ENCODE assay signal across 21 cellular contexts in the genomic region with DNA sequence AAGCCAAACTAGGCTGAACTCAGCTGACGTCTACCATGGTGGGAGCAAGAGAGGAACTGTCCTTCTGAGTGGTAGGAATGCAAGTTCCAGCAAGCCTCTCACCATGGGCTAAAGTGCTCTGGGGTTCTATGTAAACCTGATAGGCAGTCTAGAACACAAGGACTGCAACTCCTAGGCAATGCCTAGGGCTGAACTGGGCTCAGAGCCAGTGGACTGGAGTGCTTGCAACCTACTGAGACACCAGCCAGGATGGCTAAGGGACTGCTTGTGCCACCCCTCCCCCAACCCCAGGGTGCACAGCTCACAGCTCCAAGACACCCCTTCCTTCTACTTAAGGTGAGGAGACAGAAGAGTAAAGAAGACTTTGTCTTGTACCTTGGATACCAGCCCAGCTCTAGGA.
"Had no signal": no experiment of that assay in that cellular context is flagged by ENCODE, and none has a peak within 500 bp of the region (broad histone marks: within the 10 kb centered on the region; RNA-seq: fewer than 3 reads in every experiment).

No MANE protein-coding gene starts in this region.

- DNase-seq: colonic mucosa; effector CD8-positive, alpha-beta T cell; gastrocnemius medialis; head of caudate nucleus; mesenchymal stem cell; mucosa of descending colon; naive B cell; psoas muscle; right cardiac atrium; sigmoid colon; stimulated activated CD4-positive, alpha-beta T cell treated with anti-CD3 and anti-CD28 coated beads, Interleukin-2, amount 100 ng/mL, for 24 hours; stimulated activated CD4-positive, alpha-beta T cell treated with anti-CD3 and anti-CD28 coated beads, Interleukin-4, amount 100 ng/mL, for 24 hours; stimulated activated naive CD4-positive, alpha-beta T cell treated with Interleukin-2 at 50 U/mL for 16 hours; substantia nigra; testis; tibial artery had no signal

- H3K9me3 ChIP-seq: colonic mucosa, gastrocnemius medialis, mucosa of descending colon, psoas muscle, sigmoid colon, testis, tibial artery had no signal

- H3K36me3 ChIP-seq: colonic mucosa, gastrocnemius medialis, sigmoid colon, tibial artery had no signal

- H3K27me3 ChIP-seq: colonic mucosa, gastrocnemius medialis, sigmoid colon, testis, tibial artery had no signal

- H3K27ac ChIP-seq: colonic mucosa, gastrocnemius medialis, psoas muscle, sigmoid colon, testis, tibial artery had no signal

- H3K4me3 ChIP-seq: colonic mucosa, gastrocnemius medialis, lung, mucosa of descending colon, psoas muscle, sigmoid colon, testis, tibial artery had no signal

- ATAC-seq: gastrocnemius medialis; mucosa of descending colon; right cardiac atrium; stimulated activated effector memory CD8-positive, alpha-beta T cell treated with anti-CD3 and anti-CD28 coated beads, Interleukin-12 subunit alpha, Interleukin-12 subunit beta, amount 100 ng/mL, for 72 hours had no signal

- FAIRE-seq: endothelial cell of umbilical vein, keratinocyte, urothelium cell line had no signal

- H3K4me1 ChIP-seq: colonic mucosa, gastrocnemius medialis, psoas muscle, sigmoid colon, testis, tibial artery had no signal
